Comparison of ENCODE assay signal across 8 cellular contexts in the genomic region with DNA sequence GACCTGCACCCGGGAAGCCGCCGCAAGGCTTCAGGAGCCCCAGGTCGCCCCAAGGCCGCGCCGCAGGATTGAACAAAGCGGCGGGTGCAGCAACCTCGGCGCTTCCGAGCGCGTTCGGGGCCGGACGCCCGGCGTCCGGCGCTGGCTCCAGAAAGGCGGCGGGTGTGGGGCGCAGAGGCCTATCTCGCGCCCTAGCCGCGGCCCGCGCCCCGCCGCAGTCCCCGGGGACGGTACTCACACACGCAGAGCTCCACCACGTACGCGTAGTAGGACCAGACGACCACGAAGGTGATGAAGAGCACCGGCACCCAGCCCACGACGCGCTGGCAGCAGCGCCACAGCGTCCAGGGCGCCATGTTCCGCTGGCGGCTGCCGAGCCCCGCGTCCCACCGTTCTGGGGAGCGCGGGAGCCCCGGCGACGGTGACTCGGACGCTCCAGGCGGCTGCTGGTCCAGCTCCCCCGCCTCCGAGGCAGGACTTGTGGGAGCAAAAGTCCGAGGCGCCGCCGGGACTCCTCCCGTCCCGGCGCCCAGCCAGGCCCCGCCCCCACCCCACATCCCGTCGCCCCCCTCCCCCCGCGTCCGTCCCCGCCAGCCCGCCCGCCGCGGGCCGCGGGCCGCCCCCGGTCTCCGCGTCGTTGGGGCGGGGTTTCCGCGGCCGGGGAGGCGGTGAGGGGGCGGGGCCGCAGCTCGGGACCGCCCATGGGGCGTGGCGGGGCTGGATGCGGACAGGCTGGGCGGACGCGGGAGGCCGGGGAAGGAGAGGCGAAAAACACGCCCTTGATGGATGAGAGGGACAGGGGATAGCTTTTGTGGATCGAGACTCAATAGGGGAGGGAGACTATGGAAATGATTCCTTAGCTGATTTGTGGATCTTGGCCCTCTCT. TPM values are rescaled to one million over a fixed set of nuclear protein-coding genes. Genes with fewer than 3 reads are reported as not detected.
DNase-seq lines count a peak whose midpoint lies in the region; ATAC-seq and TF ChIP-seq lines count a peak whose summit lies in the region.

Gene ZDHHC20, minus strand, starts transcription at position 488 of the 886 bp plus-strand sequence. Its CDS starts 132 bp downstream, at position 356.

- H3K4me2 ChIP-seq in HCT116 (ENCODE audit: low read length) = peak within 1 kb of the TSS; percentile 80

- no peaks in the 10 kb centered on the region for H4K20me1 ChIP-seq in HCT116 (ENCODE audit: insufficient read depth)

- WGBS in adipose tissue, 3 donors = 0 to 1% (median 0%) methylated on average over 82 to 107 of the region's 107 CpGs

- CTCF ChIA-PET in HCT116 (lab: Charles Lee) (interaction anchor here (1.4 kb wide), 1 partner anchor 162 kb away, joined by 3 read pairs; no protein-coding TSS in a partner anchor), T-cell (lab: Charles Lee) (interaction anchor here (0.5 to 2.4 kb wide), 6 partner anchors 18 to 559 kb away, joined by 3 to 10 read pairs (median 4); no protein-coding TSS in a partner anchor)

- no peak for DNase-seq in HCT116 (ENCODE audit: low read depth, low spot score)
- peak; percentile 57 for DNase-seq in MV-4-11 (lab: John Stamatoyannopoulos, UW)
- DNase-seq in T-cell = peak; percentile 49 to 92 (median 80)
- DNase-seq in cardiac septum (ENCODE audit: low spot score) = peak; percentile 97
- peak; percentile 81 to 99 (median 92) for DNase-seq in posterior cingulate gyrus
- DNase-seq in type B pancreatic cell (ENCODE audit: extremely low spot score, unreplicated experiment) = peak; percentile 94

- RAD21 ChIA-PET in HCT116 (lab: Charles Lee; ENCODE audit: low non-redundant PET in 1 of 2, low total read pairs in 2 of 2, uncharacterized antibody in 2 of 2, unreplicated experiment in 2 of 2) = no interaction called here

- H3K4me3 Mint-ChIP-seq in T-cell (peak within 1 kb of the TSS; percentile 91 to 93 (median 93)), type B pancreatic cell (peak within 1 kb of the TSS; percentile 97)

- H3K27me3 Mint-ChIP-seq in T-cell (no peaks in the 10 kb centered on the region), type B pancreatic cell (no peaks in the 10 kb centered on the region)

- H3K27ac ChIP-seq in HCT116 (ENCODE audit: low read depth, low read length) (peak within 1 kb of the TSS; percentile 99), adipose tissue (ENCODE audit: low read depth, low read length) (peak within 1 kb of the TSS; percentile 34)

- H3K27ac Mint-ChIP-seq in T-cell (peak within 1 kb of the TSS; percentile 83 to 92), type B pancreatic cell (peak within 1 kb of the TSS; percentile 92)

- H3K4me3 ChIP-seq in GM08714 (ENCODE audit: low read length) (peak within 1 kb of the TSS; percentile 96), HCT116 (replicated peaks in 1 of 2; ENCODE audit: low read depth in 1 of 2, low read length in 2 of 2) (peak within 1 kb of the TSS; percentile 83 to 94)

- intact Hi-C loops in HCT116 (cut with micrococcal nuclease) (loop anchor here (2.0 to 5.0 kb wide), 2 partner anchors 22 to 162 kb away; no protein-coding TSS in a partner anchor), cardiac septum (cut with DNase I) (loop anchor here (5.0 kb wide), 1 partner anchor 162 kb away; no protein-coding TSS in a partner anchor), posterior cingulate gyrus (cut with DNase I) (loop anchor here (2.0 kb wide), 1 partner anchor 18 kb away; no protein-coding TSS in a partner anchor)

- H3K36me3 Mint-ChIP-seq in T-cell (peaks cover 4% of the 10 kb centered on the region), type B pancreatic cell (peaks cover 20% of the 10 kb centered on the region)

- BruUV-seq in HCT116 (replicated peaks; lab: Mats Ljungman, UMichigan) = no TSS peak

- H3K9ac ChIP-seq in HCT116 (ENCODE audit: low read length) = peak within 1 kb of the TSS; percentile 93

- no peak for TF ChIP-seq RAD21 in HCT116 (IDR thresholded peaks at IDR 0.05; ENCODE audit: low read depth)

- H3K4me1 ChIP-seq in HCT116 (ENCODE audit: control insufficient read depth in 1 of 2, insufficient read depth in 2 of 2, low read length in 2 of 2) = peaks cover 6 to 13% of the 10 kb centered on the region in 2 experiments; a peak in 3 of 4 replicates

- POLR2A ChIA-PET in HCT116 (lab: Charles Lee) = no interaction called here
- POLR2A ChIA-PET in T-cell (lab: Charles Lee) = interaction anchor here (0.5 to 0.6 kb wide), 3 partner anchors 9 to 282 kb away, joined by 3 to 5 read pairs (median 4); no protein-coding TSS in a partner anchor

- peak within 1 kb of the TSS; percentile 95 for H2AFZ ChIP-seq in HCT116 (ENCODE audit: low read depth, low read length, poor library complexity, severe bottlenecking)

- TF ChIP-seq CTCF in HCT116 (IDR thresholded peaks at IDR 0.05 in 2 of 3, conservative IDR thresholded peaks at IDR 0.05 in 1 of 3; ENCODE audit: borderline replicate concordance in 1 of 3, insufficient read depth in 1 of 3, low read depth in 2 of 3, low read length in 2 of 3) (no peak), type B pancreatic cell (conservative IDR thresholded peaks at IDR 0.05) (no peak)

- H3K79me2 ChIP-seq in HCT116 (ENCODE audit: insufficient read depth, low read length) = peaks cover 49% of the 10 kb centered on the region

- H3K9me3 Mint-ChIP-seq in T-cell = no peaks in the 10 kb centered on the region
- peaks cover 12% of the 10 kb centered on the region for H3K9me3 Mint-ChIP-seq in type B pancreatic cell

- peaks cover 36 to 50% (median 40%) of the 10 kb centered on the region in 3 donors for H3K4me1 Mint-ChIP-seq in T-cell
- H3K4me1 Mint-ChIP-seq in type B pancreatic cell (ENCODE audit: unreplicated experiment) = peaks cover 16% of the 10 kb centered on the region

- ATAC-seq in HCT116 (peak; percentile 93), T-cell (replicated peaks in 1 of 4) (peak; percentile 85 to 94 (median 88))

- no peaks in the 10 kb centered on the region for H3K9me2 ChIP-seq in HCT116 (ENCODE audit: insufficient read depth)

- H3K36me3 ChIP-seq in HCT116 (ENCODE audit: control insufficient read depth in 1 of 2, insufficient read depth in 2 of 2, low read length in 2 of 2) = no peaks in the 10 kb centered on the region

- peak; percentile 32 for TF ChIP-seq POLR2A in HCT116 (IDR thresholded peaks at IDR 0.05; ENCODE audit: borderline replicate concordance, extremely low read depth, insufficient read depth, insufficient read length)

- no peaks in the 10 kb centered on the region for H3K9me3 ChIP-seq in HCT116 (ENCODE audit: control insufficient read depth in 1 of 2, insufficient read depth in 1 of 2, low read depth in 1 of 2, low read length in 2 of 2)

- no peaks in the 10 kb centered on the region for H3K27me3 ChIP-seq in HCT116 (ENCODE audit: insufficient read depth, low read length)

TF ChIP-seq in HCT116, 20 proteins besides CTCF, POLR2A, EP300 and RAD21 (continues in another document):
- TF ChIP-seq JUND (IDR thresholded peaks at IDR 0.05) = no peak
- TF ChIP-seq, protein P1, sequence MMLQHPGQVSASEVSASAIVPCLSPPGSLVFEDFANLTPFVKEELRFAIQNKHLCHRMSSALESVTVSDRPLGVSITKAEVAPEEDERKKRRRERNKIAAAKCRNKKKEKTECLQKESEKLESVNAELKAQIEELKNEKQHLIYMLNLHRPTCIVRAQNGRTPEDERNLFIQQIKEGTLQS (IDR thresholded peaks at IDR 0.05) = no peak
- no peak for TF ChIP-seq CEBPB (IDR thresholded peaks at IDR 0.05; ENCODE audit: low read depth)
- TF ChIP-seq EZH2phosphoT487 (IDR thresholded peaks at IDR 0.05; ENCODE audit: borderline replicate concordance) = no peak
- TF ChIP-seq FOSL1 (IDR thresholded peaks at IDR 0.05; ENCODE audit: low read depth) = no peak
- no peak for TF ChIP-seq ZBTB33 (IDR thresholded peaks at IDR 0.05; ENCODE audit: extremely low read depth, insufficient replicate concordance, low read length)
- peak; percentile 94 for TF ChIP-seq ZFX (IDR thresholded peaks at IDR 0.05)

RNA-seq across cellular contexts. Expression of gene ZDHHC20, which starts in this region (rescaled TPM):
- total RNA-seq in HCT116 (2021; ENCODE audit: unreplicated experiment) (110 TPM), T-cell (10 to 100 TPM; 60.1 to 73.8 (median 68.0) TPM), cardiac septum (20.2 TPM), type B pancreatic cell (ENCODE audit: low replicate concordance) (78.2 and 98.0 TPM in 2 replicates)
- 14.5 and 17.1 TPM in 2 replicates for polyA plus RNA-seq in HCT116 (2012)
- polyA plus RNA-seq in adipose tissue = 10 to 100 TPM in 2 of 3 donors, 1 to 10 TPM in 1; 7.7 to 22.0 (median 13.4) TPM
